ENCODE assay signal across 8 cellular contexts in genomic region chr19:45468803-45469131, GRCh38. TPM values are rescaled to one million over a fixed set of nuclear protein-coding genes. Genes with fewer than 3 reads are reported as not detected.
DNase-seq lines count a peak whose midpoint lies in the region; ATAC-seq and TF ChIP-seq lines count a peak whose summit lies in the region.

No MANE protein-coding gene starts in this region.

- 0 to 1% (median 1%) methylated on average over 16 to 19 of the region's 19 CpGs for WGBS in psoas muscle, 3 donors

- no peak for DNase-seq in WERI-Rb-1
- DNase-seq in foreskin keratinocyte = no peak
- no peak for DNase-seq in psoas muscle
- no peak for DNase-seq in Ammon's horn (ENCODE audit: low spot score)
- no peak for DNase-seq in SKM-1 treated with dmso at 0.1 percent for 144 hours (lab: John Stamatoyannopoulos, UW; ENCODE audit: unreplicated experiment)

- H3K4me1 ChIP-seq in foreskin keratinocyte (peaks cover 3% of the 10 kb centered on the region), psoas muscle (peaks cover 13% of the 10 kb centered on the region)

- ATAC-seq in GM18907 (IDR thresholded peaks at IDR 0.05; ENCODE audit: unreplicated experiment) (peak; percentile 33), HG03064 (IDR thresholded peaks at IDR 0.05; ENCODE audit: low read depth, unreplicated experiment) (peak; percentile 16), foreskin keratinocyte (no peak), psoas muscle (peak; percentile 4 to 19 (median 12)), HG03520 (IDR thresholded peaks at IDR 0.05; ENCODE audit: unreplicated experiment) (no peak)

- H3K9me3 ChIP-seq in WERI-Rb-1 (ENCODE audit: severe bottlenecking) = no peaks in the 10 kb centered on the region
- no peaks in the 10 kb centered on the region for H3K9me3 ChIP-seq in psoas muscle

- intact Hi-C loops in psoas muscle (cut with DNase I) = no loop called here

- H3K36me3 ChIP-seq in WERI-Rb-1 = no peaks in the 10 kb centered on the region
- H3K36me3 ChIP-seq in psoas muscle (ENCODE audit: insufficient read depth in 1 of 2, low read depth in 1 of 2) = no peaks in the 10 kb centered on the region

- H3K27me3 ChIP-seq in WERI-Rb-1 (ENCODE audit: insufficient read depth, low read depth, severe bottlenecking) (no peaks in the 10 kb centered on the region), foreskin keratinocyte (no peaks in the 10 kb centered on the region), psoas muscle (ENCODE audit: insufficient read depth in 3 of 3, low read length in 2 of 3) (no peaks in the 10 kb centered on the region)

- H3K27ac ChIP-seq in WERI-Rb-1 (peak overlapping the region; percentile 80), foreskin keratinocyte (peak overlapping the region; percentile 82), psoas muscle (peak overlapping the region; percentile 88)

- peak overlapping the region; percentile 61 for H3K4me3 ChIP-seq in WERI-Rb-1 (ENCODE audit: low read depth, low read length)
- H3K4me3 ChIP-seq in psoas muscle = peak overlapping the region; percentile 86

- TF ChIP-seq CTCF in WERI-Rb-1 (IDR thresholded peaks at IDR 0.05; ENCODE audit: low read depth, low read length) (no peak), foreskin keratinocyte (conservative IDR thresholded peaks at IDR 0.05) (no peak), psoas muscle (IDR thresholded peaks at IDR 0.05) (no peak)

RNA-seq across cellular contexts. Expression of gene FOSB, which starts 1.0 kb away (rescaled TPM):
- 1.7 and 2.7 TPM in 2 replicates for total RNA-seq in foreskin keratinocyte
- 0.68 and 1.0 TPM in 2 replicates for polyA plus RNA-seq in foreskin keratinocyte
- 1 to 10 TPM in 3 of 4 donors, under 1 TPM in 1; 0.32 to 9.4 (median 1.7) TPM for total RNA-seq in psoas muscle
- 1 to 10 TPM in 1 of 3 donors, under 1 TPM in 2; 0.41 to 5.4 (median 0.65) TPM for polyA plus RNA-seq in psoas muscle

RNA-seq across cellular contexts. Expression of gene RTN2, which starts 28.1 kb away (rescaled TPM):
- 11.7 and 12.0 TPM in 2 replicates for total RNA-seq in foreskin keratinocyte
- polyA plus RNA-seq in foreskin keratinocyte = 16.6 and 17.7 TPM in 2 replicates
- 100 to 1,000 TPM; 214 to 272 (median 242) TPM for total RNA-seq in psoas muscle
- 100 to 1,000 TPM in 1 of 3 donors, 10 to 100 TPM in 2; 46.6 to 199 (median 85.8) TPM for polyA plus RNA-seq in psoas muscle

RNA-seq across cellular contexts. Expression of gene PPM1N, which starts 29.5 kb away (rescaled TPM):
- total RNA-seq in foreskin keratinocyte (2.0 and 2.1 TPM in 2 replicates), psoas muscle (under 1 TPM in 1 of 4 donors, not detected in 3; 0.60 TPM)
- polyA plus RNA-seq in foreskin keratinocyte (3.4 and 3.7 TPM in 2 replicates), psoas muscle (under 1 TPM; 0.29 to 0.90 (median 0.31) TPM)

RNA-seq across cellular contexts. Expression of gene VASP, which starts 38.5 kb away (rescaled TPM):
- total RNA-seq in foreskin keratinocyte (168 and 176 TPM in 2 replicates), psoas muscle (10 to 100 TPM; 14.2 to 32.8 (median 23.2) TPM)
- polyA plus RNA-seq in foreskin keratinocyte (157 and 161 TPM in 2 replicates), psoas muscle (10 to 100 TPM; 13.5 to 76.3 (median 14.6) TPM)

RNA-seq across cellular contexts. Expression of gene ERCC1, which starts 45.0 kb away (rescaled TPM):
- total RNA-seq in foreskin keratinocyte (271 TPM in 2 replicates), psoas muscle (100 to 1,000 TPM in 1 of 4 donors, 10 to 100 TPM in 3; 59.5 to 145 (median 74.2) TPM)
- polyA plus RNA-seq in foreskin keratinocyte (359 and 380 TPM in 2 replicates), psoas muscle (1,000 to 10,000 TPM in 1 of 3 donors, 10 to 100 TPM in 2; 84.6 to 2,153 (median 96.4) TPM)

Comparison
In these comparisons a context has a peak if more than half of its experiments do, and no peak if none do; other contexts are left out.
1. ATAC-seq: peak in GM18907 (single experiment), HG03064 (single experiment) and psoas muscle (4 of 4); none in foreskin keratinocyte (single experiment) and HG03520 (single experiment).
2. RNA of gene RTN2, which starts 28.1 kb away (total RNA-seq): 214 to 272 TPM in psoas muscle; 11.7 to 12.0 TPM in foreskin keratinocyte; every median in the first group is over 10 times any median in the second.
3. Peak in every context shown above with its lines, with median percentiles within 50 percentile points of each other: H3K27ac ChIP-seq.